Comparison of ENCODE assay signal across 13 cellular contexts in genomic region chr3:149466192-149466591, GRCh38. TPM values are rescaled to one million over a fixed set of nuclear protein-coding genes. Genes with fewer than 3 reads are reported as not detected.
DNase-seq lines count a peak whose midpoint lies in the region; ATAC-seq and TF ChIP-seq lines count a peak whose summit lies in the region.
"Had no signal": no experiment of that assay in that cellular context is flagged by ENCODE, and none has a peak within 500 bp of the region (broad histone marks: within the 10 kb centered on the region; RNA-seq: fewer than 3 reads in every experiment).

No MANE protein-coding gene starts in this region.

- TF ChIP-seq POLR2A in testis (IDR thresholded peaks at IDR 0.05), result no peak

- H3K4me1 Mint-ChIP-seq in GM23338, result peaks cover 23% of the 10 kb centered on the region
- H3K4me1 Mint-ChIP-seq: activated T-helper 17 cell treated with anti-CD3 and anti-CD28 coated beads, Interleukin-2, amount 50 U/mL, for 72 hours had no signal

- peaks cover 26% of the 10 kb centered on the region for H3K4me1 ChIP-seq in GM23338 (ENCODE audit: insufficient read depth)
- peaks cover 5% of the 10 kb centered on the region for H3K4me1 ChIP-seq in testis

- H3K27me3 ChIP-seq in GM23338 (ENCODE audit: insufficient read depth) (no peaks in the 10 kb centered on the region), testis (no peaks in the 10 kb centered on the region)
- H3K27me3 ChIP-seq: spleen had no signal

- no peak overlapping the region for H3K27ac ChIP-seq in GM23338 (ENCODE audit: low read depth)
- no peak overlapping the region for H3K27ac ChIP-seq in testis

- no peaks in the 10 kb centered on the region for H3F3A ChIP-seq in GM23338 (replicated peaks; ENCODE audit: low read depth)

- H3K4me3 Mint-ChIP-seq in GM23338, result no peak overlapping the region
- H3K4me3 Mint-ChIP-seq: activated T-helper 17 cell treated with anti-CD3 and anti-CD28 coated beads, Interleukin-2, amount 50 U/mL, for 72 hours had no signal

- ATAC-seq in GM23338 (peak; percentile 82), left cardiac atrium (peak; percentile 82 to 96), HG03196 (IDR thresholded peaks at IDR 0.05; ENCODE audit: unreplicated experiment) (no peak)
- ATAC-seq: activated T-helper 17 cell treated with anti-CD3 and anti-CD28 coated beads, Interleukin-2, amount 50 U/mL, for 72 hours had no signal

- intact Hi-C loops in left cardiac atrium (cut with DNase I) (no loop called here), testis (cut with DNase I; ENCODE audit: low total_unique reads) (no loop called here)

- peaks cover 7% of the 10 kb centered on the region for H3K27me3 Mint-ChIP-seq in GM23338 (ENCODE audit: insufficient read depth, low read depth, poor library complexity)

- H3K79me2 ChIP-seq in GM23338 (replicated peaks; ENCODE audit: insufficient read depth), result no peaks in the 10 kb centered on the region

- H3K4me3 ChIP-seq in GM23338 (no peak overlapping the region), skeletal muscle cell (ENCODE audit: low read depth, low read length) (no peak overlapping the region), testis (no peak overlapping the region)
- H3K4me3 ChIP-seq: spleen had no signal

- H3K36me3 ChIP-seq in GM23338 (ENCODE audit: insufficient read depth) (no peaks in the 10 kb centered on the region), testis (ENCODE audit: low read depth, missing control alignments) (no peaks in the 10 kb centered on the region)
- H3K36me3 ChIP-seq: spleen had no signal

- WGBS in testis, 2 donors, result 68% methylated on average over 4 of the region's 4 CpGs

- H3K9me2 ChIP-seq in GM23338 (ENCODE audit: insufficient read depth), result peaks cover 2% of the 10 kb centered on the region; the same call in 1 of the 2 replicates

- H3K27ac Mint-ChIP-seq in GM23338, result no peak overlapping the region
- H3K27ac Mint-ChIP-seq: activated T-helper 17 cell treated with anti-CD3 and anti-CD28 coated beads, Interleukin-2, amount 50 U/mL, for 72 hours had no signal

- H3K4me2 ChIP-seq in GM23338, result no peak overlapping the region

- peak overlapping the region; percentile 43; the same call in 1 of the 2 replicates for H2AFZ ChIP-seq in GM23338

- TF ChIP-seq CTCF in GM23338 (conservative IDR thresholded peaks at IDR 0.05; ENCODE audit: low read depth in 2 of 2) (no peak), testis (IDR thresholded peaks at IDR 0.05) (no peak)

- DNase-seq in GM23338 (ENCODE audit: low spot score), result peak; percentile 62
- DNase-seq in amniotic epithelial cell (ENCODE audit: low read depth), result peak; percentile 98
- DNase-seq in left cardiac atrium, result no peak
- peak; percentile 77 for DNase-seq in skeletal muscle cell (ENCODE audit: low read depth)
- no peak for DNase-seq in testis
- no peak for DNase-seq in NCI-H187 treated with DMSO at 0.1 percent for 48 hours (lab: John Stamatoyannopoulos, UW)
- DNase-seq in ureter (ENCODE audit: low spot score), result no peak
- DNase-seq: activated CD4-positive, CD25-positive, alpha-beta regulatory T cell; effector memory CD4-positive, alpha-beta T cell; NCI-H146; spleen had no signal

- H4K20me1 ChIP-seq in GM23338 (replicated peaks; ENCODE audit: insufficient read depth), result no peaks in the 10 kb centered on the region

- no peaks in the 10 kb centered on the region; the same call in 2 of the 3 replicates for H3K9me3 Mint-ChIP-seq in GM23338
- H3K9me3 Mint-ChIP-seq: activated T-helper 17 cell treated with anti-CD3 and anti-CD28 coated beads, Interleukin-2, amount 50 U/mL, for 72 hours had no signal

- no peaks in the 10 kb centered on the region for H3K36me3 Mint-ChIP-seq in GM23338 (ENCODE audit: low read depth)

- no peaks in the 10 kb centered on the region for H3K9me3 ChIP-seq in testis
- H3K9me3 ChIP-seq: spleen had no signal

TF ChIP-seq in GM23338, 12 proteins besides CTCF, POLR2A, EP300 and RAD21:
- no peak for TF ChIP-seq NANOG (IDR thresholded peaks at IDR 0.05; ENCODE audit: borderline replicate concordance)
- TF ChIP-seq EZH2phosphoT487 (IDR thresholded peaks at IDR 0.05; ENCODE audit: unreplicated experiment), result no peak
- TF ChIP-seq STAT1 (IDR thresholded peaks at IDR 0.05; ENCODE audit: unreplicated experiment), result no peak
- TF ChIP-seq ZNF331 (CRISPR knock-in tag; IDR thresholded peaks at IDR 0.05; ENCODE audit: low read depth), result no peak
- TF ChIP-seq, protein P1, sequence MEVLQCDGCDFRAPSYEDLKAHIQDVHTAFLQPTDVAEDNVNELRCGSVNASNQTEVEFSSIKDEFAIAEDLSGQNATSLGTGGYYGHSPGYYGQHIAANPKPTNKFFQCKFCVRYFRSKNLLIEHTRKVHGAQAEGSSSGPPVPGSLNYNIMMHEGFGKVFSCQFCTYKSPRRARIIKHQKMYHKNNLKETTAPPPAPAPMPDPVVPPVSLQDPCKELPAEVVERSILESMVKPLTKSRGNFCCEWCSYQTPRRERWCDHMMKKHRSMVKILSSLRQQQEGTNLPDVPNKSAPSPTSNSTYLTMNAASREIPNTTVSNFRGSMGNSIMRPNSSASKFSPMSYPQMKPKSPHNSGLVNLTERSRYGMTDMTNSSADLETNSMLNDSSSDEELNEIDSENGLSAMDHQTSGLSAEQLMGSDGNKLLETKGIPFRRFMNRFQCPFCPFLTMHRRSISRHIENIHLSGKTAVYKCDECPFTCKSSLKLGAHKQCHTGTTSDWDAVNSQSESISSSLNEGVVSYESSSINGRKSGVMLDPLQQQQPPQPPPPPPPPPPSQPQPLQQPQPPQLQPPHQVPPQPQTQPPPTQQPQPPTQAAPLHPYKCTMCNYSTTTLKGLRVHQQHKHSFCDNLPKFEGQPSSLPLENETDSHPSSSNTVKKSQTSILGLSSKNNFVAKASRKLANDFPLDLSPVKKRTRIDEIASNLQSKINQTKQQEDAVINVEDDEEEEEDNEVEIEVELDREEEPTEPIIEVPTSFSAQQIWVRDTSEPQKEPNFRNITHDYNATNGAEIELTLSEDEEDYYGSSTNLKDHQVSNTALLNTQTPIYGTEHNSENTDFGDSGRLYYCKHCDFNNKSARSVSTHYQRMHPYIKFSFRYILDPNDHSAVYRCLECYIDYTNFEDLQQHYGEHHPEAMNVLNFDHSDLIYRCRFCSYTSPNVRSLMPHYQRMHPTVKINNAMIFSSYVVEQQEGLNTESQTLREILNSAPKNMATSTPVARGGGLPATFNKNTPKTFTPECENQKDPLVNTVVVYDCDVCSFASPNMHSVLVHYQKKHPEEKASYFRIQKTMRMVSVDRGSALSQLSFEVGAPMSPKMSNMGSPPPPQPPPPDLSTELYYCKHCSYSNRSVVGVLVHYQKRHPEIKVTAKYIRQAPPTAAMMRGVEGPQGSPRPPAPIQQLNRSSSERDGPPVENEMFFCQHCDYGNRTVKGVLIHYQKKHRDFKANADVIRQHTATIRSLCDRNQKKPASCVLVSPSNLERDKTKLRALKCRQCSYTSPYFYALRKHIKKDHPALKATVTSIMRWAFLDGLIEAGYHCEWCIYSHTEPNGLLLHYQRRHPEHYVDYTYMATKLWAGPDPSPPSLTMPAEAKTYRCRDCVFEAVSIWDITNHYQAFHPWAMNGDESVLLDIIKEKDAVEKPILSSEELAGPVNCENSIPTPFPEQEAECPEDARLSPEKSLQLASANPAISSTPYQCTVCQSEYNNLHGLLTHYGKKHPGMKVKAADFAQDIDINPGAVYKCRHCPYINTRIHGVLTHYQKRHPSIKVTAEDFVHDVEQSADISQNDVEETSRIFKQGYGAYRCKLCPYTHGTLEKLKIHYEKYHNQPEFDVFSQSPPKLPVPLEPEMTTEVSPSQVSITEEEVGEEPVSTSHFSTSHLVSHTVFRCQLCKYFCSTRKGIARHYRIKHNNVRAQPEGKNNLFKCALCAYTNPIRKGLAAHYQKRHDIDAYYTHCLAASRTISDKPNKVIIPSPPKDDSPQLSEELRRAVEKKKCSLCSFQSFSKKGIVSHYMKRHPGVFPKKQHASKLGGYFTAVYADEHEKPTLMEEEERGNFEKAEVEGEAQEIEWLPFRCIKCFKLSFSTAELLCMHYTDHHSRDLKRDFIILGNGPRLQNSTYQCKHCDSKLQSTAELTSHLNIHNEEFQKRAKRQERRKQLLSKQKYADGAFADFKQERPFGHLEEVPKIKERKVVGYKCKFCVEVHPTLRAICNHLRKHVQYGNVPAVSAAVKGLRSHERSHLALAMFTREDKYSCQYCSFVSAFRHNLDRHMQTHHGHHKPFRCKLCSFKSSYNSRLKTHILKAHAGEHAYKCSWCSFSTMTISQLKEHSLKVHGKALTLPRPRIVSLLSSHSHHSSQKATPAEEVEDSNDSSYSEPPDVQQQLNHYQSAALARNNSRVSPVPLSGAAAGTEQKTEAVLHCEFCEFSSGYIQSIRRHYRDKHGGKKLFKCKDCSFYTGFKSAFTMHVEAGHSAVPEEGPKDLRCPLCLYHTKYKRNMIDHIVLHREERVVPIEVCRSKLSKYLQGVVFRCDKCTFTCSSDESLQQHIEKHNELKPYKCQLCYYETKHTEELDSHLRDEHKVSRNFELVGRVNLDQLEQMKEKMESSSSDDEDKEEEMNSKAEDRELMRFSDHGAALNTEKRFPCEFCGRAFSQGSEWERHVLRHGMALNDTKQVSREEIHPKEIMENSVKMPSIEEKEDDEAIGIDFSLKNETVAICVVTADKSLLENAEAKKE (CRISPR knock-in tag; IDR thresholded peaks at IDR 0.05), result peak; percentile 4; the same call in 1 of the 2 replicates
- no peak for TF ChIP-seq JUNB (IDR thresholded peaks at IDR 0.05; ENCODE audit: unreplicated experiment)
TF ChIP-seq in GM23338: peak in this region for 1.

RNA-seq across cellular contexts. Expression of gene TM4SF4, which starts 8.3 kb away (rescaled TPM):
- not detected in 2 replicates for total RNA-seq in GM23338 (2014; rRNA removed; shearing (Covaris generic))
- polyA plus RNA-seq in GM23338 (2016; fragmentation: Nextera tagmentation; extraction: Ambion mirVana) (not detected in 2 replicates), testis (ENCODE audit: insufficient read depth, low read depth, low replicate concordance) (1.4 TPM)
- total RNA-seq in left cardiac atrium (under 1 TPM in 1 of 2 donors, not detected in 1; 0.59 TPM), testis (under 1 TPM; 0.12 to 0.39 TPM), ureter (not detected)
- total RNA-seq: activated T-helper 17 cell treated with anti-CD3 and anti-CD28 coated beads, Interleukin-2, amount 50 U/mL, for 72 hours; spleen had no signal

Comparison
In these comparisons a context has a peak if more than half of its experiments do, and no peak if none do; other contexts are left out.
1. DNase-seq: peak in GM23338 (single experiment), amniotic epithelial cell (single experiment) and skeletal muscle cell (single experiment); none in left cardiac atrium (single experiment), testis (single experiment), NCI-H187 treated with DMSO at 0.1 percent for 48 hours (single experiment) and ureter (single experiment).